Comparison of ENCODE assay signal across 23 cellular contexts in genomic region chr11:116545912-116546311, GRCh38.
"Had no signal": no experiment of that assay in that cellular context is flagged by ENCODE, and none has a peak within 500 bp of the region (broad histone marks: within the 10 kb centered on the region; RNA-seq: fewer than 3 reads in every experiment).

No MANE protein-coding gene starts in this region.

- H3K36me3 ChIP-seq: colonic mucosa, esophagus muscularis mucosa, gastroesophageal sphincter, heart left ventricle had no signal

- H3K4me3 ChIP-seq: colonic mucosa, dorsolateral prefrontal cortex, esophagus muscularis mucosa, gastroesophageal sphincter, heart left ventricle, hepatocyte, lung, mucosa of descending colon had no signal

- H3K27ac ChIP-seq: colonic mucosa, dorsolateral prefrontal cortex, esophagus muscularis mucosa, foreskin keratinocyte, gastroesophageal sphincter, heart left ventricle, hepatocyte had no signal

- ATAC-seq: foreskin keratinocyte, gastroesophageal sphincter, heart left ventricle, left colon, left lobe of liver, left ventricle myocardium superior, mucosa of descending colon had no signal

- H3K4me2 ChIP-seq: hepatocyte had no signal

- H2AFZ ChIP-seq: hepatocyte had no signal

- H3K4me1 ChIP-seq: colonic mucosa, esophagus muscularis mucosa, foreskin keratinocyte, gastroesophageal sphincter, heart left ventricle had no signal

- H3K27me3 ChIP-seq: colonic mucosa, foreskin keratinocyte had no signal

- H3K9me3 ChIP-seq: colonic mucosa had no signal

- H3K79me2 ChIP-seq: hepatocyte had no signal

- DNase-seq: cerebellar nuclear complex; colonic mucosa; dermis blood vessel endothelial cell; dorsolateral prefrontal cortex; effector CD4-positive, alpha-beta T cell; effector memory CD4-positive, alpha-beta T cell; foreskin keratinocyte; heart left ventricle; hypothalamus; immature natural killer cell; islet precursor cell; kidney; kidney glomerular epithelial cell; left colon; left ventricle myocardium superior; mammary epithelial cell; mesendoderm; mucosa of descending colon had no signal
